In genomic region chr6:33273924-33274902, GRCh38 we compare ENCODE assay signal across 9 cellular contexts. TPM values are rescaled to one million over a fixed set of nuclear protein-coding genes. Genes with fewer than 3 reads are reported as not detected.
DNase-seq lines count a peak whose midpoint lies in the region; ATAC-seq and TF ChIP-seq lines count a peak whose summit lies in the region.
"Had no signal": no experiment of that assay in that cellular context is flagged by ENCODE, and none has a peak within 500 bp of the region (broad histone marks: within the 10 kb centered on the region; RNA-seq: fewer than 3 reads in every experiment).

No MANE protein-coding gene starts in this region.

- H3K4me1 ChIP-seq in SK-N-SH (ENCODE audit: control insufficient read depth in 1 of 2, insufficient read depth in 2 of 2, low read depth in 1 of 2, low read length in 1 of 2) (peaks cover 36 to 39% of the 10 kb centered on the region in 2 experiments; a peak in 3 of 4 replicates), SJCRH30 (peaks cover 7% of the 10 kb centered on the region), skeletal muscle satellite cell (ENCODE audit: control insufficient read depth, insufficient read depth, low read length) (peaks cover 44% of the 10 kb centered on the region), adrenal gland (replicated peaks in 1 of 2) (peaks cover 22 to 65% of the 10 kb centered on the region in 2 donors)

- H3K27ac ChIP-seq in SK-N-SH (ENCODE audit: low read depth in 2 of 2, low read length in 1 of 2): peak overlapping the region; percentile 54 to 88
- H3K27ac ChIP-seq in SJCRH30: no peak overlapping the region
- H3K27ac ChIP-seq in epithelial cell of prostate: peak overlapping the region; percentile 90
- H3K27ac ChIP-seq in adrenal gland: no peak overlapping the region

- no peaks in the 10 kb centered on the region for H3K9me2 ChIP-seq in SK-N-SH

- H2AFZ ChIP-seq in SK-N-SH (ENCODE audit: low read depth): no peak overlapping the region

- TF ChIP-seq CTCF in SK-N-SH (IDR thresholded peaks at IDR 0.05): no peak
- TF ChIP-seq CTCF in adrenal gland (IDR thresholded peaks at IDR 0.05): no peak

- POLR2A ChIA-PET in SK-N-SH (lab: Yijun Ruan, JAX): no interaction called here

- H4K20me1 ChIP-seq in SK-N-SH (ENCODE audit: insufficient read depth): peaks cover 44% of the 10 kb centered on the region

- H3K79me2 ChIP-seq in SK-N-SH (ENCODE audit: insufficient read depth): peaks cover 58% of the 10 kb centered on the region

- no peak for TF ChIP-seq POLR2A in adrenal gland (IDR thresholded peaks at IDR 0.05)

- peaks cover 65% of the 10 kb centered on the region for H3F3A ChIP-seq in SK-N-SH (replicated peaks; ENCODE audit: insufficient read depth)

- ATAC-seq in SK-N-SH treated with all-trans-retinoic acid at 6 μM for 48 hours (no peak), GM19351 (IDR thresholded peaks at IDR 0.05; ENCODE audit: unreplicated experiment) (no peak)

- CTCF ChIA-PET in SK-N-SH (lab: Yijun Ruan, JAX): interaction anchor here (1.0 to 1.2 kb wide), 2 partner anchors 15 to 25 kb away, joined by 3 read pairs; partner anchors contain the start of gene WDR46

- no peaks in the 10 kb centered on the region for H3K27me3 ChIP-seq in SK-N-SH (ENCODE audit: insufficient read depth)
- H3K27me3 ChIP-seq in SJCRH30: no peaks in the 10 kb centered on the region
- H3K27me3 ChIP-seq in skeletal muscle satellite cell (ENCODE audit: control insufficient read depth, insufficient read depth, low read length): no peaks in the 10 kb centered on the region
- no peaks in the 10 kb centered on the region for H3K27me3 ChIP-seq in adrenal gland
- H3K27me3 ChIP-seq: spleen had no signal

- intact Hi-C loops in adrenal gland (cut with DNase I): no loop called here

- H3K4me2 ChIP-seq in SK-N-SH (peak overlapping the region; percentile 94), skeletal muscle satellite cell (ENCODE audit: low read length) (peak overlapping the region; percentile 98)

- TF ChIP-seq RAD21 in SK-N-SH (IDR thresholded peaks at IDR 0.05; ENCODE audit: low read length): no peak

- DNase-seq in SK-N-SH (no peak), SJCRH30 (no peak), epithelial cell of prostate (ENCODE audit: low read depth, low spot score) (no peak), SK-N-DZ (ENCODE audit: low spot score) (no peak), adrenal gland (no peak)
- DNase-seq: spleen had no signal

- H3K9ac ChIP-seq in SK-N-SH (peak overlapping the region; percentile 95; the same call in 1 of the 2 replicates), skeletal muscle satellite cell (ENCODE audit: low read depth, low read length) (peak overlapping the region; percentile 97)

- H3K36me3 ChIP-seq in SK-N-SH (replicated peaks in 1 of 2; ENCODE audit: control insufficient read depth in 1 of 2, insufficient read depth in 2 of 2, low read length in 1 of 2) (peaks cover 46 to 50% of the 10 kb centered on the region in 2 experiments), SJCRH30 (peaks cover 54% of the 10 kb centered on the region), skeletal muscle satellite cell (ENCODE audit: insufficient read depth, low read length) (peaks cover 70% of the 10 kb centered on the region), adrenal gland (replicated peaks in 1 of 2) (peaks cover 0 to 39% of the 10 kb centered on the region in 2 donors)

- H3K9me3 ChIP-seq in SK-N-SH: no peaks in the 10 kb centered on the region
- H3K9me3 ChIP-seq in SJCRH30 (replicated peaks): no peaks in the 10 kb centered on the region
- no peaks in the 10 kb centered on the region for H3K9me3 ChIP-seq in skeletal muscle satellite cell (replicated peaks; ENCODE audit: low read length)
- H3K9me3 ChIP-seq in adrenal gland (replicated peaks in 1 of 3): no peaks in the 10 kb centered on the region
- H3K9me3 ChIP-seq: spleen had no signal

- TF ChIP-seq EP300 in SK-N-SH (IDR thresholded peaks at IDR 0.05; ENCODE audit: borderline replicate concordance in 1 of 2, low read depth in 1 of 2, low read length in 1 of 2): no peak

- 18% methylated on average over 14 of the region's 14 CpGs for WGBS in SK-N-SH (ENCODE audit: low lambda C conversion rate)
- WGBS in adrenal gland, 4 donors: 56 to 74% (median 67%) methylated on average over 12 to 14 of the region's 14 CpGs

- peak overlapping the region; percentile 76 to 91 for H3K4me3 ChIP-seq in SK-N-SH (ENCODE audit: low read depth in 2 of 2, low read length in 1 of 2)
- H3K4me3 ChIP-seq in SJCRH30: peak overlapping the region; percentile 72; the same call in 1 of the 2 replicates
- peak overlapping the region; percentile 88 for H3K4me3 ChIP-seq in skeletal muscle satellite cell (ENCODE audit: low read length)
- no peak overlapping the region for H3K4me3 ChIP-seq in adrenal gland

TF ChIP-seq in SK-N-SH, 30 proteins besides CTCF, POLR2A, EP300 and RAD21:
- TF ChIP-seq CHD2 (IDR thresholded peaks at IDR 0.05; ENCODE audit: low read length, partially characterized antibody) (peak; percentile 16), FOXJ3 (CRISPR knock-in tag; IDR thresholded peaks at IDR 0.05) (no peak), POLR2AphosphoS5 (IDR thresholded peaks at IDR 0.05; ENCODE audit: low read depth, low read length) (peak; percentile 11)

TF ChIP-seq in SK-N-SH treated with all-trans-retinoic acid at 6 μM for 48 hours, 23 proteins besides CTCF, POLR2A, EP300 and RAD21:
- no peak for TF ChIP-seq BACH2 (CRISPR knock-in tag; IDR thresholded peaks at IDR 0.05; ENCODE audit: borderline replicate concordance)
- no peak for TF ChIP-seq PATZ1 (CRISPR knock-in tag; IDR thresholded peaks at IDR 0.05; ENCODE audit: borderline replicate concordance)

RNA-seq across cellular contexts. Expression of gene RPS18, which starts 2.3 kb away (rescaled TPM):
- polyA plus RNA-seq in SK-N-SH (2012; rRNA removed): 12,112 and 13,423 TPM in 2 replicates
- 12,756 and 13,510 TPM in 2 replicates for polyA plus RNA-seq in SK-N-SH (2012; cell fraction: cytosol; rRNA removed)
- polyA plus RNA-seq in SK-N-SH (2012; cell fraction: nucleus; rRNA removed): 3,736 and 4,039 TPM in 2 replicates
- total RNA-seq in SJCRH30 (2014; rRNA removed; shearing (Covaris generic)): 5,924 and 6,385 TPM in 2 replicates
- 2,522 and 4,168 TPM in 2 replicates for total RNA-seq in skeletal muscle satellite cell (2012; rRNA removed)
- polyA plus RNA-seq in SK-N-DZ (2014; cell fraction: cytosol; rRNA removed): 7,428 and 7,555 TPM in 2 replicates
- 3,035 and 5,193 TPM in 2 replicates for polyA plus RNA-seq in SK-N-DZ (2014; cell fraction: nucleus; rRNA removed)
- total RNA-seq in adrenal gland: 1,000 to 10,000 TPM; 1,323 to 2,333 (median 2,032) TPM
- 1,000 to 10,000 TPM; 1,797 to 8,448 (median 4,417) TPM for polyA plus RNA-seq in adrenal gland

RNA-seq across cellular contexts. Expression of gene VPS52, which starts 2.5 kb away (rescaled TPM):
- polyA plus RNA-seq in SK-N-SH (2012; rRNA removed): 74.0 and 90.7 TPM in 2 replicates
- polyA plus RNA-seq in SK-N-SH (2012; cell fraction: cytosol; rRNA removed): 23.9 and 31.7 TPM in 2 replicates
- 206 and 352 TPM in 2 replicates for polyA plus RNA-seq in SK-N-SH (2012; cell fraction: nucleus; rRNA removed)
- total RNA-seq in SJCRH30 (2014; rRNA removed; shearing (Covaris generic)): 32.7 and 33.8 TPM in 2 replicates
- total RNA-seq in skeletal muscle satellite cell (2012; rRNA removed): 27.1 TPM in 2 replicates
- polyA plus RNA-seq in SK-N-DZ (2014; cell fraction: cytosol; rRNA removed): 36.0 and 38.6 TPM in 2 replicates
- polyA plus RNA-seq in SK-N-DZ (2014; cell fraction: nucleus; rRNA removed): 104 and 130 TPM in 2 replicates
- total RNA-seq in adrenal gland: 10 to 100 TPM; 21.9 to 87.0 (median 63.5) TPM
- 100 to 1,000 TPM in 2 of 3 donors, 10 to 100 TPM in 1; 59.9 to 115 (median 106) TPM for polyA plus RNA-seq in adrenal gland

RNA-seq across cellular contexts. Expression of gene B3GALT4, which starts 2.7 kb away (rescaled TPM):
- polyA plus RNA-seq in SK-N-SH (2012; rRNA removed): 0.55 and 0.56 TPM in 2 replicates
- polyA plus RNA-seq in SK-N-SH (2012; cell fraction: cytosol; rRNA removed): 0.27 and 0.42 TPM in 2 replicates
- 0.38 TPM in 2 replicates for polyA plus RNA-seq in SK-N-SH (2012; cell fraction: nucleus; rRNA removed)
- 0.84 and 0.95 TPM in 2 replicates for total RNA-seq in SJCRH30 (2014; rRNA removed; shearing (Covaris generic))
- total RNA-seq in skeletal muscle satellite cell (2012; rRNA removed): 0.66 and 1.0 TPM in 2 replicates
- polyA plus RNA-seq in SK-N-DZ (2014; cell fraction: cytosol; rRNA removed): 0.12 and 0.42 TPM in 2 replicates
- 0.19 and 0.38 TPM in 2 replicates for polyA plus RNA-seq in SK-N-DZ (2014; cell fraction: nucleus; rRNA removed)
- 10 to 100 TPM in 7 of 8 donors, 1 to 10 TPM in 1; 8.5 to 23.7 (median 16.3) TPM for total RNA-seq in adrenal gland
- polyA plus RNA-seq in adrenal gland: 10 to 100 TPM in 2 of 3 donors, 1 to 10 TPM in 1; 2.6 to 11.4 (median 11.0) TPM

RNA-seq across cellular contexts. Expression of gene WDR46, which starts 14.8 kb away (rescaled TPM):
- polyA plus RNA-seq in SK-N-SH (2012; rRNA removed) (153 and 172 TPM in 2 replicates), adrenal gland (100 to 1,000 TPM in 2 of 3 donors, 10 to 100 TPM in 1; 48.7 to 139 (median 104) TPM)
- polyA plus RNA-seq in SK-N-SH (2012; cell fraction: cytosol; rRNA removed): 76.0 and 91.7 TPM in 2 replicates
- 421 and 466 TPM in 2 replicates for polyA plus RNA-seq in SK-N-SH (2012; cell fraction: nucleus; rRNA removed)
- 54.6 and 61.5 TPM in 2 replicates for total RNA-seq in SJCRH30 (2014; rRNA removed; shearing (Covaris generic))
- 108 and 128 TPM in 2 replicates for total RNA-seq in skeletal muscle satellite cell (2012; rRNA removed)
- 105 and 106 TPM in 2 replicates for polyA plus RNA-seq in SK-N-DZ (2014; cell fraction: cytosol; rRNA removed)
- polyA plus RNA-seq in SK-N-DZ (2014; cell fraction: nucleus; rRNA removed): 200 and 246 TPM in 2 replicates
- 100 to 1,000 TPM in 1 of 8 donors, 10 to 100 TPM in 7; 44.0 to 117 (median 50.2) TPM for total RNA-seq in adrenal gland

RNA-seq across cellular contexts. Expression of gene PFDN6, which starts 15.2 kb away (rescaled TPM):
- 182 and 213 TPM in 2 replicates for polyA plus RNA-seq in SK-N-SH (2012; rRNA removed)
- polyA plus RNA-seq in SK-N-SH (2012; cell fraction: cytosol; rRNA removed): 233 and 285 TPM in 2 replicates
- 113 and 143 TPM in 2 replicates for polyA plus RNA-seq in SK-N-SH (2012; cell fraction: nucleus; rRNA removed)
- total RNA-seq in SJCRH30 (2014; rRNA removed; shearing (Covaris generic)): 102 and 104 TPM in 2 replicates
- total RNA-seq in skeletal muscle satellite cell (2012; rRNA removed): 43.2 and 46.1 TPM in 2 replicates
- 107 and 170 TPM in 2 replicates for polyA plus RNA-seq in SK-N-DZ (2014; cell fraction: cytosol; rRNA removed)
- polyA plus RNA-seq in SK-N-DZ (2014; cell fraction: nucleus; rRNA removed): 81.3 and 118 TPM in 2 replicates
- 100 to 1,000 TPM in 1 of 8 donors, 10 to 100 TPM in 6, 1 to 10 TPM in 1; 6.8 to 137 (median 45.7) TPM for total RNA-seq in adrenal gland
- polyA plus RNA-seq in adrenal gland: 100 to 1,000 TPM; 180 to 830 (median 713) TPM

Comparison
In these comparisons a context has a peak if more than half of its experiments do, and no peak if none do; other contexts are left out.
1. H3K27ac ChIP-seq: peak in SK-N-SH (2 of 2) and epithelial cell of prostate (single experiment); none in SJCRH30 (single experiment) and adrenal gland (0 of 5).
2. H3K4me3 ChIP-seq: peak in SK-N-SH (2 of 2), SJCRH30 (single experiment) and skeletal muscle satellite cell (single experiment); none in adrenal gland (0 of 4).